In genomic region chr20:36806049-36806448, GRCh38 we compare ENCODE assay signal across 20 cellular contexts. TPM values are rescaled to one million over a fixed set of nuclear protein-coding genes. Genes with fewer than 3 reads are reported as not detected.
DNase-seq lines count a peak whose midpoint lies in the region; ATAC-seq and TF ChIP-seq lines count a peak whose summit lies in the region.
"Had no signal": no experiment of that assay in that cellular context is flagged by ENCODE, and none has a peak within 500 bp of the region (broad histone marks: within the 10 kb centered on the region; RNA-seq: fewer than 3 reads in every experiment).

No MANE protein-coding gene starts in this region.

- H3K9ac ChIP-seq in mammary epithelial cell (ENCODE audit: insufficient read depth, low read length), result no peak overlapping the region
- H3K9ac ChIP-seq: BLaER1 had no signal

- H3K79me2 ChIP-seq in mammary epithelial cell (ENCODE audit: insufficient read depth, low read length), result no peaks in the 10 kb centered on the region

- no peak for TF ChIP-seq CTCF in mammary epithelial cell (conservative IDR thresholded peaks at IDR 0.05 in 1 of 2, IDR thresholded peaks at IDR 0.05 in 1 of 2; ENCODE audit: extremely low read depth in 1 of 2, insufficient read depth in 1 of 2, low read depth in 1 of 2, low read length in 2 of 2)
- TF ChIP-seq CTCF in gastrocnemius medialis (IDR thresholded peaks at IDR 0.05 in 4 of 5, conservative IDR thresholded peaks at IDR 0.05 in 1 of 5), result no peak

- no TSS peak for BruUV-seq in mammary epithelial cell (replicated peaks; lab: Mats Ljungman, UMichigan)

- in situ Hi-C loops in mammary epithelial cell (cut with MboI; ENCODE audit: low sequenced_read_pairs in 2 of 2), result no loop called here
- in situ Hi-C loops in gastrocnemius medialis (cut with MboI; ENCODE audit: low sequenced_read_pairs in 4 of 4), result no loop called here

- TF ChIP-seq POLR2A in gastrocnemius medialis (IDR thresholded peaks at IDR 0.05), result no peak

- H3K36me3 ChIP-seq in mammary epithelial cell (ENCODE audit: insufficient read depth, low read length) (peaks cover 27% of the 10 kb centered on the region), gastrocnemius medialis (peaks cover 0 to 7% of the 10 kb centered on the region in 2 donors)

- H3K9me3 Mint-ChIP-seq in activated naive CD8-positive, alpha-beta T cell treated with anti-CD3 and anti-CD28 coated beads, Interleukin-2, amount 10 ng/mL, durations not matched to agents 7 days and 5 days, result no peaks in the 10 kb centered on the region
- no peaks in the 10 kb centered on the region for H3K9me3 Mint-ChIP-seq in activated naive CD8-positive, alpha-beta T cell treated with anti-CD3 and anti-CD28 coated beads, Interleukin-2, amount 50 U/mL, for 24 hours
- no peaks in the 10 kb centered on the region for H3K9me3 Mint-ChIP-seq in stimulated activated naive B cell treated with anti-CD40 and anti-IgM and Interleukin-4, amounts not matched to agents 10 μg/mL and 1 μg/mL and 100 μg/mL, for 72 hours
- H3K9me3 Mint-ChIP-seq: CD4-positive, CD25-positive, alpha-beta regulatory T cell; CD8-positive, alpha-beta T cell; GM23338; H9 had no signal

- peaks cover 10% of the 10 kb centered on the region for H3K36me3 Mint-ChIP-seq in activated naive CD8-positive, alpha-beta T cell treated with anti-CD3 and anti-CD28 coated beads, Interleukin-2, amount 10 ng/mL, durations not matched to agents 7 days and 5 days
- no peaks in the 10 kb centered on the region for H3K36me3 Mint-ChIP-seq in activated naive CD8-positive, alpha-beta T cell treated with anti-CD3 and anti-CD28 coated beads, Interleukin-2, amount 50 U/mL, for 24 hours (ENCODE audit: low read depth)
- peaks cover 59 to 69% of the 10 kb centered on the region in 2 donors for H3K36me3 Mint-ChIP-seq in stimulated activated naive B cell treated with anti-CD40 and anti-IgM and Interleukin-4, amounts not matched to agents 10 μg/mL and 1 μg/mL and 100 μg/mL, for 72 hours
- H3K36me3 Mint-ChIP-seq: CD4-positive, CD25-positive, alpha-beta regulatory T cell had no signal

- no peaks in the 10 kb centered on the region for H3K4me1 ChIP-seq in mammary epithelial cell (ENCODE audit: insufficient read depth, low read length)
- H3K4me1 ChIP-seq in gastrocnemius medialis, result no peaks in the 10 kb centered on the region

- H3K27me3 Mint-ChIP-seq in activated naive CD8-positive, alpha-beta T cell treated with anti-CD3 and anti-CD28 coated beads, Interleukin-2, amount 10 ng/mL, durations not matched to agents 7 days and 5 days, result no peaks in the 10 kb centered on the region
- H3K27me3 Mint-ChIP-seq in activated naive CD8-positive, alpha-beta T cell treated with anti-CD3 and anti-CD28 coated beads, Interleukin-2, amount 50 U/mL, for 24 hours, result no peaks in the 10 kb centered on the region
- H3K27me3 Mint-ChIP-seq in stimulated activated naive B cell treated with anti-CD40 and anti-IgM and Interleukin-4, amounts not matched to agents 10 μg/mL and 1 μg/mL and 100 μg/mL, for 72 hours, result no peaks in the 10 kb centered on the region
- H3K27me3 Mint-ChIP-seq: B cell; CD4-positive, CD25-positive, alpha-beta regulatory T cell had no signal

- POLR2A ChIA-PET in activated naive CD8-positive, alpha-beta T cell treated with anti-CD3 and anti-CD28 coated beads, Interleukin-2, amount 10 ng/mL, durations not matched to agents 7 days and 5 days (lab: Charles Lee), result no interaction called here

- H2AFZ ChIP-seq in mammary epithelial cell (ENCODE audit: low read depth, low read length), result no peak overlapping the region
- H2AFZ ChIP-seq: GM23338 had no signal

- H3K27ac Mint-ChIP-seq in activated naive CD8-positive, alpha-beta T cell treated with anti-CD3 and anti-CD28 coated beads, Interleukin-2, amount 10 ng/mL, durations not matched to agents 7 days and 5 days, result peak overlapping the region; percentile 46
- no peak overlapping the region for H3K27ac Mint-ChIP-seq in activated naive CD8-positive, alpha-beta T cell treated with anti-CD3 and anti-CD28 coated beads, Interleukin-2, amount 50 U/mL, for 24 hours
- H3K27ac Mint-ChIP-seq in stimulated activated naive B cell treated with anti-CD40 and anti-IgM and Interleukin-4, amounts not matched to agents 10 μg/mL and 1 μg/mL and 100 μg/mL, for 72 hours, result peak overlapping the region; percentile 68
- H3K27ac Mint-ChIP-seq: B cell; CD4-positive, CD25-positive, alpha-beta regulatory T cell; CD8-positive, alpha-beta T cell; GM23338 had no signal

- DNase-seq in activated naive CD8-positive, alpha-beta T cell treated with anti-CD3 and anti-CD28 coated beads, Interleukin-2, amount 10 ng/mL, durations not matched to agents 7 days and 5 days, result no peak
- DNase-seq in activated naive CD8-positive, alpha-beta T cell treated with anti-CD3 and anti-CD28 coated beads, Interleukin-2, amount 50 U/mL, for 24 hours, result no peak
- DNase-seq in cerebellum (ENCODE audit: low spot score) (peak; percentile 72), mammary epithelial cell (no peak), gastrocnemius medialis (no peak)
- no peak for DNase-seq in stimulated activated naive B cell treated with anti-CD40 and anti-IgM and Interleukin-4, amounts not matched to agents 10 μg/mL and 1 μg/mL and 100 μg/mL, for 72 hours
- DNase-seq: Caco-2; CD4-positive, CD25-positive, alpha-beta regulatory T cell; CD8-positive, alpha-beta T cell; DMS153; DND-41; GDM1; H9 had no signal

- no peak overlapping the region for H3K4me3 ChIP-seq in mammary epithelial cell (replicated peaks in 1 of 3; ENCODE audit: insufficient read depth in 1 of 3, low read depth in 2 of 3, low read length in 3 of 3)
- no peak overlapping the region for H3K4me3 ChIP-seq in gastrocnemius medialis
- H3K4me3 ChIP-seq: BLaER1, GM12878, GM23338 had no signal

- dilution Hi-C loops in mammary epithelial cell (cut with HindIII; ENCODE audit: low sequenced_read_pairs), result no loop called here

- WGBS in mammary epithelial cell (ENCODE audit: low coverage, missing lambda C conversion rate), result 89% methylated on average over 5 of the region's 5 CpGs

- no peak overlapping the region for H3K4me3 Mint-ChIP-seq in activated naive CD8-positive, alpha-beta T cell treated with anti-CD3 and anti-CD28 coated beads, Interleukin-2, amount 10 ng/mL, durations not matched to agents 7 days and 5 days
- no peak overlapping the region for H3K4me3 Mint-ChIP-seq in activated naive CD8-positive, alpha-beta T cell treated with anti-CD3 and anti-CD28 coated beads, Interleukin-2, amount 50 U/mL, for 24 hours
- no peak overlapping the region for H3K4me3 Mint-ChIP-seq in stimulated activated naive B cell treated with anti-CD40 and anti-IgM and Interleukin-4, amounts not matched to agents 10 μg/mL and 1 μg/mL and 100 μg/mL, for 72 hours
- H3K4me3 Mint-ChIP-seq: B cell; CD4-positive, CD25-positive, alpha-beta regulatory T cell; CD8-positive, alpha-beta T cell; GM23338; H9 had no signal

- H3K27me3 ChIP-seq in mammary epithelial cell (ENCODE audit: insufficient read depth, low read length) (no peaks in the 10 kb centered on the region), gastrocnemius medialis (no peaks in the 10 kb centered on the region)
- H3K27me3 ChIP-seq: BLaER1 had no signal

- peaks cover 2% of the 10 kb centered on the region for H4K20me1 ChIP-seq in mammary epithelial cell (ENCODE audit: insufficient read depth, low read length)

- H3K4me1 Mint-ChIP-seq in activated naive CD8-positive, alpha-beta T cell treated with anti-CD3 and anti-CD28 coated beads, Interleukin-2, amount 10 ng/mL, durations not matched to agents 7 days and 5 days, result peaks cover 5% of the 10 kb centered on the region
- H3K4me1 Mint-ChIP-seq in activated naive CD8-positive, alpha-beta T cell treated with anti-CD3 and anti-CD28 coated beads, Interleukin-2, amount 50 U/mL, for 24 hours, result no peaks in the 10 kb centered on the region
- peaks cover 7 to 9% of the 10 kb centered on the region in 2 donors for H3K4me1 Mint-ChIP-seq in stimulated activated naive B cell treated with anti-CD40 and anti-IgM and Interleukin-4, amounts not matched to agents 10 μg/mL and 1 μg/mL and 100 μg/mL, for 72 hours
- H3K4me1 Mint-ChIP-seq: GM23338 had no signal

- intact Hi-C loops in mammary epithelial cell (cut with micrococcal nuclease), result no loop called here
- intact Hi-C loops in gastrocnemius medialis (cut with DNase I; ENCODE audit: low total_unique reads), result no loop called here

- no peak overlapping the region for H3K4me2 ChIP-seq in mammary epithelial cell (ENCODE audit: insufficient read depth, low read depth, low read length)
- H3K4me2 ChIP-seq: BLaER1, GM23338 had no signal

- H3K9me3 ChIP-seq in mammary epithelial cell (replicated peaks; ENCODE audit: insufficient read depth, low read length), result no peaks in the 10 kb centered on the region
- H3K9me3 ChIP-seq in gastrocnemius medialis, result no peaks in the 10 kb centered on the region
- H3K9me3 ChIP-seq: BLaER1, Caco-2 had no signal

- CTCF ChIA-PET in mammary epithelial cell (lab: Charles Lee; ENCODE audit: low non-redundant PET), result no interaction called here

- H3K27ac ChIP-seq in mammary epithelial cell (ENCODE audit: insufficient read depth, low read depth, low read length) (no peak overlapping the region), gastrocnemius medialis (no peak overlapping the region)
- H3K27ac ChIP-seq: 22Rv1, BLaER1, C4-2B had no signal

- no peak for ATAC-seq in activated naive CD8-positive, alpha-beta T cell treated with anti-CD3 and anti-CD28 coated beads, Interleukin-2, amount 10 ng/mL, durations not matched to agents 7 days and 5 days (ENCODE audit: low read depth)
- no peak for ATAC-seq in activated naive CD8-positive, alpha-beta T cell treated with anti-CD3 and anti-CD28 coated beads, Interleukin-2, amount 50 U/mL, for 24 hours
- no peak for ATAC-seq in stimulated activated naive B cell treated with anti-CD40 and anti-IgM and Interleukin-4, amounts not matched to agents 10 μg/mL and 1 μg/mL and 100 μg/mL, for 72 hours (replicated peaks)
- ATAC-seq in gastrocnemius medialis, result no peak
- ATAC-seq: CD8-positive, alpha-beta T cell; GM12878; GM23338; HCT116 had no signal

RNA-seq across cellular contexts. Expression of gene DSN1, which starts 32.5 kb away (rescaled TPM):
- 10 to 100 TPM; 32.2 to 32.4 TPM for total RNA-seq in activated naive CD8-positive, alpha-beta T cell treated with anti-CD3 and anti-CD28 coated beads, Interleukin-2, amount 10 ng/mL, durations not matched to agents 7 days and 5 days
- total RNA-seq in cerebellum (10.2 TPM), mammary epithelial cell (10 to 100 TPM in 1 of 2 donors, 1 to 10 TPM in 1; 6.7 to 12.8 TPM), gastrocnemius medialis (1 to 10 TPM; 3.2 to 6.3 (median 5.2) TPM)
- 17.3 TPM for polyA plus RNA-seq in mammary epithelial cell
- 17.2 TPM for polyA minus RNA-seq in mammary epithelial cell
